Comparison of ENCODE assay signal across 8 cellular contexts in genomic region chr9:105842023-105842644, GRCh38.
DNase-seq lines count a peak whose midpoint lies in the region; ATAC-seq, FAIRE-seq and TF ChIP-seq lines count a peak whose summit lies in the region.

No MANE protein-coding gene starts in this region.

- TF ChIP-seq RAD21 in HepG2 (CRISPR knock-in tag; IDR thresholded peaks at IDR 0.05) = no peak

- ATAC-seq in HepG2 (no peak), HG03378 (IDR thresholded peaks at IDR 0.05; ENCODE audit: unreplicated experiment) (no peak)

- H3K4me3 ChIP-seq in BJ (ENCODE audit: low read depth, low read length) (no peak overlapping the region), astrocyte of the spinal cord (ENCODE audit: low read depth, low read length) (no peak overlapping the region), HepG2 (replicated peaks in 1 of 3; ENCODE audit: insufficient read depth in 1 of 3, low read depth in 2 of 3, low read length in 3 of 3) (no peak overlapping the region), vagina (no peak overlapping the region)

- TF ChIP-seq CTCF in BJ (IDR thresholded peaks at IDR 0.05; ENCODE audit: insufficient read depth, low read depth, low read length) = peak; percentile 81
- TF ChIP-seq CTCF in astrocyte of the spinal cord (IDR thresholded peaks at IDR 0.05; ENCODE audit: low read depth, low read length) = peak; percentile 80
- peak; percentile 70 for TF ChIP-seq CTCF in HepG2 (CRISPR knock-in tag; IDR thresholded peaks at IDR 0.05)
- TF ChIP-seq CTCF in vagina (IDR thresholded peaks at IDR 0.05) = peak; percentile 17 to 50 (median 38)

- H3K9me3 ChIP-seq in HepG2 (ENCODE audit: low read length) (no peaks in the 10 kb centered on the region), vagina (no peaks in the 10 kb centered on the region)

- H3K4me1 ChIP-seq in HepG2 (ENCODE audit: insufficient read depth, low read length) (no peaks in the 10 kb centered on the region), vagina (no peaks in the 10 kb centered on the region)

- H3K9ac ChIP-seq in HepG2 (ENCODE audit: insufficient read depth, low read depth, low read length) = no peak overlapping the region

- no peak overlapping the region for H2AFZ ChIP-seq in HepG2 (ENCODE audit: low read length)

- 25% methylated on average over 4 of the region's 4 CpGs for WGBS in HepG2 (ENCODE audit: low lambda C conversion rate)

- POLR2A ChIA-PET in BJ (lab: Charles Lee) (no interaction called here), HepG2 (lab: Yijun Ruan, JAX) (no interaction called here)

- no peak overlapping the region for H3K4me2 ChIP-seq in HepG2 (ENCODE audit: low read depth, low read length)

- no peaks in the 10 kb centered on the region for H4K20me1 ChIP-seq in HepG2 (ENCODE audit: insufficient read depth, low read length)

- TF ChIP-seq POLR2A in HepG2 (IDR thresholded peaks at IDR 0.05; ENCODE audit: insufficient read depth in 1 of 2, low read depth in 2 of 2, low read length in 2 of 2) (no peak), vagina (IDR thresholded peaks at IDR 0.05) (no peak)

- intact Hi-C loops in HepG2 (cut with micrococcal nuclease; ENCODE audit: unreplicated experiment) = loop anchor here (1.0 kb wide), 2 partner anchors 39 to 1330 kb away; no protein-coding TSS in a partner anchor
- intact Hi-C loops in vagina (cut with DNase I) = no loop called here

- FAIRE-seq in GM18507 (lab: Jason Lieb, UNC) (peak; percentile 73), HepG2 (lab: Jason Lieb, UNC) (peak; percentile 40)

- H3K27me3 ChIP-seq in BJ (ENCODE audit: control insufficient read depth, insufficient read depth, low read length) (no peaks in the 10 kb centered on the region), HepG2 (ENCODE audit: control insufficient read depth in 1 of 2, insufficient read depth in 2 of 2, low read length in 2 of 2) (no peaks in the 10 kb centered on the region), vagina (no peaks in the 10 kb centered on the region)

- BruUV-seq in HepG2 (replicated peaks; lab: Mats Ljungman, UMichigan) = no TSS peak

- H3K79me2 ChIP-seq in HepG2 (ENCODE audit: insufficient read depth, low read length) = no peaks in the 10 kb centered on the region

- no peak overlapping the region for H3K27ac ChIP-seq in HepG2 (ENCODE audit: extremely low read length, insufficient read depth, low read length)
- no peak overlapping the region for H3K27ac ChIP-seq in vagina

- in situ Hi-C loops in astrocyte of the spinal cord (cut with HindIII; ENCODE audit: low sequenced_read_pairs) (no loop called here), HepG2 (cut with HindIII; ENCODE audit: extremely low pct_ligation_motif_present, low pct_unique_long_range_greater_than_20kb) (loop anchor here (5.0 kb wide), 1 partner anchor 40 kb away; no protein-coding TSS in a partner anchor)

- CTCF ChIA-PET in BJ (lab: Yijun Ruan, JAX) = interaction anchor here (0.7 to 3.8 kb wide), 9 partner anchors 8 to 1334 kb away, joined by 3 to 20 read pairs (median 5); no protein-coding TSS in a partner anchor
- CTCF ChIA-PET in HepG2 (lab: Yijun Ruan, JAX; ENCODE audit: low intra/inter-chr PET ratio, low total read pairs) = interaction anchor here (0.7 to 2.2 kb wide), 2 partner anchors 39 to 1330 kb away, joined by 3 to 16 read pairs; no protein-coding TSS in a partner anchor

- H3K36me3 ChIP-seq in BJ (ENCODE audit: control insufficient read depth, insufficient read depth, low read length) (no peaks in the 10 kb centered on the region), HepG2 (replicated peaks in 1 of 2; ENCODE audit: control insufficient read depth in 1 of 2, insufficient read depth in 2 of 2, low read length in 2 of 2) (no peaks in the 10 kb centered on the region), vagina (no peaks in the 10 kb centered on the region)

- DNase-seq in BJ (ENCODE audit: low read depth) (no peak), GM18507 (ENCODE audit: extremely low spot score, insufficient read length, low read depth) (peak; percentile 2), NCI-H1105 treated with DMSO at 0.1 percent for 48 hours (lab: John Stamatoyannopoulos, UW) (peak; percentile 18), astrocyte of the spinal cord (ENCODE audit: low read depth, low spot score) (peak; percentile 51), HepG2 (ENCODE audit: low spot score) (peak; percentile 16), vagina (ENCODE audit: extremely low spot score in 2 of 2) (no peak), NCI-H2227 treated with DMSO at 0.1 percent for 48 hours (lab: John Stamatoyannopoulos, UW) (no peak)

- TF ChIP-seq EP300 in HepG2 (IDR thresholded peaks at IDR 0.05; ENCODE audit: low read depth in 2 of 2, low read length in 2 of 2) (no peak), HepG2 (CRISPR knock-in tag; IDR thresholded peaks at IDR 0.05; ENCODE audit: borderline replicate concordance) (no peak)

TF ChIP-seq in HepG2, 621 proteins besides CTCF, POLR2A, EP300 and RAD21 (continues in another document):
- TF ChIP-seq ATF2 (CRISPR knock-in tag; IDR thresholded peaks at IDR 0.05) (peak; percentile 58; the same call in 1 of the 2 replicates), ATF3 (CRISPR knock-in tag; IDR thresholded peaks at IDR 0.05) (0 out of 2 replicates have a peak, but pooled peaks have one; percentile 25), MAFK (conservative IDR thresholded peaks at IDR 0.05 in 1 of 2, IDR thresholded peaks at IDR 0.05 in 1 of 2; ENCODE audit: low read length in 2 of 2) (peak; percentile 85 to 93), THRA (CRISPR knock-in tag; IDR thresholded peaks at IDR 0.05; ENCODE audit: borderline replicate concordance) (no peak), MAFF (IDR thresholded peaks at IDR 0.05; ENCODE audit: low read depth, low read length) (peak; percentile 86), ZNF335 (CRISPR knock-in tag; IDR thresholded peaks at IDR 0.05) (no peak), CEBPG (CRISPR knock-in tag; IDR thresholded peaks at IDR 0.05) (peak; percentile 90), MNT (IDR thresholded peaks at IDR 0.05) (no peak), STAG1 (CRISPR knock-in tag; IDR thresholded peaks at IDR 0.05) (peak; percentile 62), ZNF841 (CRISPR knock-in tag; IDR thresholded peaks at IDR 0.05; ENCODE audit: borderline replicate concordance) (no peak), CEBPB (IDR thresholded peaks at IDR 0.05; ENCODE audit: borderline replicate concordance, low read depth, low read length) (peak; percentile 95), SMC3 (IDR thresholded peaks at IDR 0.05; ENCODE audit: low read length) (peak; percentile 79), ATF4 (CRISPR knock-in tag; IDR thresholded peaks at IDR 0.05) (peak in 1 of 2 experiments; percentile 56; a peak in 2 of 4 replicates)

Comparison
In these comparisons a context has a peak if more than half of its experiments do, and no peak if none do; other contexts are left out.
1. DNase-seq: peak in GM18507 (single experiment), NCI-H1105 treated with DMSO at 0.1 percent for 48 hours (single experiment), astrocyte of the spinal cord (single experiment) and HepG2 (single experiment); none in BJ (single experiment), vagina (0 of 2) and NCI-H2227 treated with DMSO at 0.1 percent for 48 hours (single experiment).
2. Peak in every context shown above with its lines, with median percentiles within 50 percentile points of each other: CTCF ChIP-seq.